1 cellular context compared by ENCODE assay signal in genomic region chr6:2793491-2794151, GRCh38.
TF ChIP-seq lines count a peak whose summit lies in the region.

No MANE protein-coding gene starts in this region.

TF ChIP-seq in HEK293, 187 proteins besides CTCF, POLR2A, EP300 and RAD21 (continued from another document):
- TF ChIP-seq ZNF24 (tag by site-specific recombination; IDR thresholded peaks at IDR 0.05) (no peak), ZNF239 (tag by site-specific recombination; IDR thresholded peaks at IDR 0.05) (no peak), GLI2 (tag by site-specific recombination; IDR thresholded peaks at IDR 0.05; ENCODE audit: borderline replicate concordance, low read depth) (no peak), ZNF214 (tag by site-specific recombination; IDR thresholded peaks at IDR 0.05; ENCODE audit: borderline replicate concordance) (no peak), ZNF658 (tag by site-specific recombination; IDR thresholded peaks at IDR 0.05) (no peak), TSHZ1 (tag by site-specific recombination; IDR thresholded peaks at IDR 0.05; ENCODE audit: borderline replicate concordance) (no peak), PRDM10 (tag by site-specific recombination; IDR thresholded peaks at IDR 0.05) (no peak), GFI1B (tag by site-specific recombination; IDR thresholded peaks at IDR 0.05) (no peak), ZNF513 (tag by site-specific recombination; IDR thresholded peaks at IDR 0.05) (no peak), YY2 (tag by site-specific recombination; IDR thresholded peaks at IDR 0.05) (no peak), ZNF133 (tag by site-specific recombination; IDR thresholded peaks at IDR 0.05) (no peak), ZFHX2 (tag by site-specific recombination; conservative IDR thresholded peaks at IDR 0.05) (peak; percentile 49; the same call in 1 of the 2 replicates)
